23 cellular contexts compared by ENCODE assay signal in the genomic region with DNA sequence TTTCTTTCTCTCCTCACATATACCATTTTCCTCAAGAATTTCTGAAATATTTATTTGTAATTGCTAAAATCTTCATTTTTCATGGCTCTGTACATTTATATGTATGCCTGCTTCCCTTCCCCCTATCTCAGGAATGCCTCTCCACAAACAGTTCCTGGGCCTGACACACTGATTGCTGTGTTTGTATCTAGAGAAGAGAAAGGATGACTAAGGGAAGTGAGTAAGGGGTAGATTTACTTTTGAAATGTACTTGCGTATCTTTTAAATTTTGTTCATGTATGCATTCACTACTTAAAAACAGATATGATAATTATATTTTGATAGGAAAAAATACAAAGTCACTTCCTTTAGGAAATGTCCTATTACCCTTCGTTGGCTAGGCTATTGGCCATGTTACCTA.
DNase-seq lines count a peak whose midpoint lies in the region; ATAC-seq and TF ChIP-seq lines count a peak whose summit lies in the region.
"Had no signal": no experiment of that assay in that cellular context is flagged by ENCODE, and none has a peak within 500 bp of the region (broad histone marks: within the 10 kb centered on the region; RNA-seq: fewer than 3 reads in every experiment).

No MANE protein-coding gene starts in this region.

- TF ChIP-seq CTCF in astrocyte of the spinal cord (IDR thresholded peaks at IDR 0.05; ENCODE audit: low read depth, low read length), result no peak

- no peak overlapping the region for H3K4me3 ChIP-seq in astrocyte of the spinal cord (ENCODE audit: low read depth, low read length)
- H3K4me3 ChIP-seq: BLaER1, esophagus muscularis mucosa, lower lobe of right lung had no signal

- in situ Hi-C loops in astrocyte of the spinal cord (cut with HindIII; ENCODE audit: low sequenced_read_pairs), result no loop called here

- DNase-seq in A172 (ENCODE audit: low spot score) (peak; percentile 18), HPDE6-E6E7 (ENCODE audit: extremely low spot score) (peak; percentile 4), astrocyte of the spinal cord (ENCODE audit: low read depth, low spot score) (peak; percentile 23), glomerular endothelial cell (ENCODE audit: extremely low read depth, low read depth, low spot score) (peak; percentile 33), retina (no peak), NCI-H446 treated with DMSO at 0.1 percent for 48 hours (lab: John Stamatoyannopoulos, UW) (no peak)
- DNase-seq: activated B cell treated with CpG ODN at 0.5 μM for 24 hours; activated CD4-positive, alpha-beta memory T cell treated with anti-CD3 and anti-CD28 coated beads, Interleukin-2, amount 10 ng/mL, durations not matched to agents 7 days and 5 days; activated gamma-delta T cell; activated T-cell treated with anti-CD3 and anti-CD28 coated beads for 4 hours; GDM1; H9; hippocampal formation; KBM-7; lower lobe of right lung; NCI-H187 treated with DMSO at 0.1 percent for 48 hours; NK-92 treated with Interleukin-12 subunit alpha and Interleukin-12 subunit beta, amount 100 ng/mL, for 24 hours; nucleus accumbens; stimulated activated CD4-positive, alpha-beta T cell treated with anti-CD3 and anti-CD28 coated beads, Interleukin-15, amount 100 ng/mL, for 24 hours had no signal

- ATAC-seq in esophagus mucosa (no peak), GM21717 (IDR thresholded peaks at IDR 0.05; ENCODE audit: unreplicated experiment) (no peak)
- ATAC-seq: lower lobe of right lung had no signal

Comparison
In these comparisons a context has a peak if more than half of its experiments do, and no peak if none do; other contexts are left out.
1. DNase-seq: peak in A172 (single experiment), HPDE6-E6E7 (single experiment), astrocyte of the spinal cord (single experiment) and glomerular endothelial cell (single experiment); none in retina (single experiment) and NCI-H446 treated with DMSO at 0.1 percent for 48 hours (single experiment).